ENCODE assay signal across 17 cellular contexts in the genomic region with DNA sequence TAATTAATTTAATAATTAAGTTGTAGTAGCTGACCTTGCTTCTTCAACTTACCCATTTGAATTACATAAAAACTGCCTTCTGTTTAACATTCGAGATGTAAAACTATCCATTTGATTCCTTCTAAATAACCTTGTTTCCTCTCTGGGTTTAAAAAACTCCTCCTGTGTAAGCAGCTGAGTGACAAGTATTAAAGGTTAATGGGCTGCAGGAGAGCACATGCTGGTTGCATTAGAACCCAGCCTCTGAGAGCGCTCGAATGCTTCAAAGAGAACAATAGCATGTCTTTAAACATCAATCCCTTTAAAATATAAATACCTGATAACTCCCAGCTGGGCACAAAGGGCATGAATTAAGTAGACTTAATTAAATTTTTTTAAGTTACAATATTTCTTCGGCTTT.
DNase-seq lines count a peak whose midpoint lies in the region; ATAC-seq and TF ChIP-seq lines count a peak whose summit lies in the region.
"Had no signal": no experiment of that assay in that cellular context is flagged by ENCODE, and none has a peak within 500 bp of the region (broad histone marks: within the 10 kb centered on the region; RNA-seq: fewer than 3 reads in every experiment).

No MANE protein-coding gene starts in this region.

- H3K4me3 Mint-ChIP-seq in WTC11 = no peak overlapping the region
- H3K4me3 Mint-ChIP-seq: CD4-positive, CD25-positive, alpha-beta regulatory T cell; HFFc6 had no signal

- H3K4me1 ChIP-seq in A673 (ENCODE audit: insufficient read depth, low read length, poor library complexity, severe bottlenecking) (peaks cover 13% of the 10 kb centered on the region), HUES64 (ENCODE audit: insufficient read depth, low read length) (peaks cover 17% of the 10 kb centered on the region), gastrocnemius medialis (peaks cover 0 to 5% of the 10 kb centered on the region in 2 donors)
- H3K4me1 ChIP-seq: BLaER1 treated with 17β-estradiol and CSF1 and Interleukin-3, amounts not matched to agents 10 nM and 100 nM had no signal

- TF ChIP-seq CTCF in A673 (conservative IDR thresholded peaks at IDR 0.05; ENCODE audit: low read depth, low read length) = no peak
- TF ChIP-seq CTCF in WTC11 (IDR thresholded peaks at IDR 0.05) = no peak
- TF ChIP-seq CTCF in gastrocnemius medialis (IDR thresholded peaks at IDR 0.05 in 4 of 5, conservative IDR thresholded peaks at IDR 0.05 in 1 of 5) = no peak

- H3K27ac ChIP-seq in A673 (ENCODE audit: low read depth, low read length, poor library complexity, severe bottlenecking) (no peak overlapping the region), HUES64 (ENCODE audit: low read depth, low read length) (no peak overlapping the region), gastrocnemius medialis (no peak overlapping the region)
- H3K27ac ChIP-seq: BLaER1 treated with 17β-estradiol and CSF1 and Interleukin-3, amounts not matched to agents 10 nM and 100 nM had no signal

- no TSS peak for BruUV-seq in A673 (replicated peaks; lab: Mats Ljungman, UMichigan)

- no peak overlapping the region for H3K9ac ChIP-seq in HUES64 (ENCODE audit: low read depth, low read length)
- H3K9ac ChIP-seq: BLaER1 treated with 17β-estradiol and CSF1 and Interleukin-3, amounts not matched to agents 10 nM and 100 nM had no signal

- DNase-seq in A673 (ENCODE audit: low spot score) (peak; percentile 27), WTC11 (ENCODE audit: low spot score) (no peak), left kidney (ENCODE audit: low read depth, low spot score) (peak; percentile 74), gastrocnemius medialis (no peak), NCI-H524 (lab: John Stamatoyannopoulos, UW) (no peak)
- no peak for DNase-seq in activated CD8-positive, alpha-beta memory T cell treated with anti-CD3 and anti-CD28 coated beads for 24 hours
- DNase-seq: 8988T; ACHN; CD4-positive, CD25-positive, alpha-beta regulatory T cell; DMS53; GOT3; HCEC 1CT; HFFc6 had no signal

- peaks cover 18% of the 10 kb centered on the region for H3K4me1 Mint-ChIP-seq in WTC11
- H3K4me1 Mint-ChIP-seq: CD4-positive, CD25-positive, alpha-beta regulatory T cell had no signal

- no peaks in the 10 kb centered on the region for H3K9me3 Mint-ChIP-seq in WTC11
- H3K9me3 Mint-ChIP-seq: CD4-positive, CD25-positive, alpha-beta regulatory T cell; HFFc6 had no signal

- H3K27ac Mint-ChIP-seq in WTC11 = no peak overlapping the region
- H3K27ac Mint-ChIP-seq: CD4-positive, CD25-positive, alpha-beta regulatory T cell; HFFc6 had no signal

- WGBS in HUES64 = 23% methylated on average over 3 of the region's 4 CpGs

- CTCF ChIA-PET in A673 (lab: Charles Lee) = no interaction called here
- CTCF ChIA-PET in WTC11 (lab: Charles Lee) = no interaction called here

- H3K36me3 ChIP-seq in A673 (ENCODE audit: insufficient read depth, low read length, poor library complexity, severe bottlenecking) (no peaks in the 10 kb centered on the region), HUES64 (ENCODE audit: insufficient read depth, low read length) (no peaks in the 10 kb centered on the region), gastrocnemius medialis (peaks cover 0 to 4% of the 10 kb centered on the region in 2 donors)

- H3K27me3 ChIP-seq in A673 (replicated peaks; ENCODE audit: insufficient read depth, low read depth, low read length, poor library complexity) (no peaks in the 10 kb centered on the region), HUES64 (ENCODE audit: insufficient read depth, low read length) (no peaks in the 10 kb centered on the region), gastrocnemius medialis (no peaks in the 10 kb centered on the region)
- H3K27me3 ChIP-seq: BLaER1 treated with 17β-estradiol and CSF1 and Interleukin-3, amounts not matched to agents 10 nM and 100 nM had no signal

- POLR2A ChIA-PET in A673 (lab: Charles Lee; ENCODE audit: low non-redundant PET) (no interaction called here), WTC11 (lab: Charles Lee) (no interaction called here)

- TF ChIP-seq POLR2A in gastrocnemius medialis (IDR thresholded peaks at IDR 0.05) = no peak

- no peak overlapping the region for H3K4me3 ChIP-seq in A673 (ENCODE audit: low read depth, low read length, poor library complexity, severe bottlenecking)
- H3K4me3 ChIP-seq in HUES64 (ENCODE audit: low read length) = peak overlapping the region; percentile 8; the same call in 1 of the 2 replicates
- H3K4me3 ChIP-seq in gastrocnemius medialis = no peak overlapping the region
- H3K4me3 ChIP-seq: BLaER1 treated with 17β-estradiol and CSF1 and Interleukin-3, amounts not matched to agents 10 nM and 100 nM; GM12878 had no signal

- no peaks in the 10 kb centered on the region for H3K36me3 Mint-ChIP-seq in WTC11
- H3K36me3 Mint-ChIP-seq: CD4-positive, CD25-positive, alpha-beta regulatory T cell had no signal

- peak; percentile 70 for ATAC-seq in WTC11
- ATAC-seq in GM18909 (IDR thresholded peaks at IDR 0.05; ENCODE audit: poor library complexity, unreplicated experiment) = no peak
- no peak for ATAC-seq in gastrocnemius medialis
- ATAC-seq: GM12878 had no signal

- in situ Hi-C loops in gastrocnemius medialis (cut with MboI; ENCODE audit: low sequenced_read_pairs in 4 of 4) = no loop called here

- no peaks in the 10 kb centered on the region for H3K27me3 Mint-ChIP-seq in WTC11 (ENCODE audit: low read depth)
- H3K27me3 Mint-ChIP-seq: CD4-positive, CD25-positive, alpha-beta regulatory T cell had no signal

- intact Hi-C loops in A673 (cut with micrococcal nuclease; ENCODE audit: unreplicated experiment) (no loop called here), gastrocnemius medialis (cut with DNase I; ENCODE audit: low total_unique reads) (no loop called here)

- H3K9me3 ChIP-seq in A673 (ENCODE audit: low read depth, low read length, poor library complexity, severe bottlenecking) = no peaks in the 10 kb centered on the region
- no peaks in the 10 kb centered on the region for H3K9me3 ChIP-seq in HUES64 (ENCODE audit: insufficient read depth, low read depth, low read length)
- no peaks in the 10 kb centered on the region for H3K9me3 ChIP-seq in gastrocnemius medialis
- H3K9me3 ChIP-seq: BLaER1 treated with 17β-estradiol and CSF1 and Interleukin-3, amounts not matched to agents 10 nM and 100 nM had no signal

TF ChIP-seq in WTC11, 78 proteins besides CTCF, POLR2A, EP300 and RAD21:
- TF ChIP-seq TEAD1 (CRISPR knock-in tag; IDR thresholded peaks at IDR 0.05) (no peak), ELF4 (CRISPR knock-in tag; IDR thresholded peaks at IDR 0.05; ENCODE audit: low read depth) (no peak), ZSCAN18 (CRISPR knock-in tag; IDR thresholded peaks at IDR 0.05) (no peak), ETV6 (CRISPR knock-in tag; IDR thresholded peaks at IDR 0.05) (no peak), FOXP1 (CRISPR knock-in tag; IDR thresholded peaks at IDR 0.05; ENCODE audit: borderline replicate concordance) (no peak), TCF7 (CRISPR knock-in tag; IDR thresholded peaks at IDR 0.05; ENCODE audit: low read depth) (no peak), ZBTB21 (CRISPR knock-in tag; IDR thresholded peaks at IDR 0.05; ENCODE audit: borderline replicate concordance) (no peak)
- TF ChIP-seq, protein P1, sequence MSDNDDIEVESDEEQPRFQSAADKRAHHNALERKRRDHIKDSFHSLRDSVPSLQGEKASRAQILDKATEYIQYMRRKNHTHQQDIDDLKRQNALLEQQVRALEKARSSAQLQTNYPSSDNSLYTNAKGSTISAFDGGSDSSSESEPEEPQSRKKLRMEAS (CRISPR knock-in tag; IDR thresholded peaks at IDR 0.05) = no peak
TF ChIP-seq in WTC11: peak in this region for 0.

Comparison
In these comparisons a context has a peak if more than half of its experiments do, and no peak if none do; other contexts are left out.
1. DNase-seq: peak in A673 (single experiment) and left kidney (single experiment); none in WTC11 (single experiment), gastrocnemius medialis (0 of 2), activated CD8-positive, alpha-beta memory T cell treated with anti-CD3 and anti-CD28 coated beads for 24 hours (single experiment) and NCI-H524 (0 of 2).